ENCODE assay signal across 26 cellular contexts in the genomic region with DNA sequence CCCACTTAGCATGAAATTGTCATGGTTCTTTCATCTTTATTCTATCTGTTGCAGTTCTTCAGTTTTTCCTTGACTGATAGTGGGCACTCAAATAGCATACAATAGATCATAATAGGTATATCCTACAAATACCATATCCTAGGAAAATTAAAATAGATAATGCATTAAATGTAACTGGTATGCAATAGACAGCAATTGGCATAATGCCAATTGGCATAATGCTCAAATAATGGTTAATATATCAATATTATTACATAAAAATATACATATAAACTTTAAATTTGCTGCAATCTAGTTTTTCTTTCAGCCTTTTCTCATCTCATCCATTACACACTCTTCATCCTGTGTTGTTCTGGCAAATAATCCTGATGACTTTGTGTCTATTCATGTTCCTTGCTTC.
"Had no signal": no experiment of that assay in that cellular context is flagged by ENCODE, and none has a peak within 500 bp of the region (broad histone marks: within the 10 kb centered on the region; RNA-seq: fewer than 3 reads in every experiment).

No MANE protein-coding gene starts in this region.

- FAIRE-seq: urothelium cell line had no signal

- H3K4me1 ChIP-seq: stomach, suprapubic skin, testis, thyroid gland, tibial artery, transverse colon, upper lobe of left lung, upper lobe of right lung, uterus, vagina had no signal

- ATAC-seq: stimulated activated effector memory CD8-positive, alpha-beta T cell treated with anti-CD3 and anti-CD28 coated beads, Interleukin-12 subunit alpha, Interleukin-12 subunit beta, amount 100 ng/mL, for 72 hours; stimulated activated memory B cell treated with anti-CD40 and anti-IgM and Interleukin-4, amounts not matched to agents 10 μg/mL and 1 μg/mL and 100 μg/mL, for 72 hours; stimulated activated naive B cell treated with anti-CD40 and anti-IgM and Interleukin-4, amounts not matched to agents 10 μg/mL and 1 μg/mL and 100 μg/mL, for 72 hours; stimulated activated naive CD8-positive, alpha-beta T cell treated with anti-CD3 and anti-CD28 coated beads, Interleukin-15, amount 100 ng/mL, for 72 hours; stimulated activated naive CD8-positive, alpha-beta T cell treated with anti-CD3 and anti-CD28 coated beads, Interleukin-15, Interleukin-2, amounts not matched to agents 100 U/mL and 50 U/mL, for 24 hours; upper lobe of right lung had no signal

- H3K27ac ChIP-seq: stomach, suprapubic skin, testis, thoracic aorta, thyroid gland, tibial artery, transverse colon, upper lobe of left lung, upper lobe of right lung, uterus, vagina had no signal

- H3K36me3 ChIP-seq: stomach, suprapubic skin, thoracic aorta, thyroid gland, tibial artery, transverse colon, upper lobe of left lung, upper lobe of right lung, uterus, vagina had no signal

- DNase-seq: stimulated activated CD4-positive, alpha-beta T cell treated with anti-CD3 and anti-CD28 coated beads, Interleukin-2, amount 100 ng/mL, for 48 hours; stimulated activated CD4-positive, alpha-beta T cell treated with anti-CD3 and anti-CD28 coated beads, Interleukin-4, amount 100 ng/mL, for 1 hour; stimulated activated CD4-positive, alpha-beta T cell treated with anti-CD3 and anti-CD28 coated beads, Interleukin-4, amount 100 ng/mL, for 24 hours; stimulated activated CD4-positive, alpha-beta T cell treated with anti-CD3 and anti-CD28 coated beads, Interleukin-4, amount 100 ng/mL, for 4 hours; stimulated activated CD8-positive, alpha-beta memory T cell treated with anti-CD3 and anti-CD28 coated beads, Interleukin-4, amount 100 ng/mL, for 48 hours; stimulated activated naive B cell treated with anti-CD40 and anti-IgM and Interleukin-4, amounts not matched to agents 10 μg/mL and 1 μg/mL and 100 μg/mL, for 72 hours; stimulated activated naive CD4-positive, alpha-beta T cell; stimulated activated naive CD4-positive, alpha-beta T cell treated with Interleukin-2 at 50 U/mL for 16 hours; stimulated activated naive CD8-positive, alpha-beta T cell treated with anti-CD3 and anti-CD28 coated beads, Interleukin-15, amount 100 ng/mL, for 72 hours; stimulated activated naive CD8-positive, alpha-beta T cell treated with anti-CD3 and anti-CD28 coated beads, Interleukin-15, Interleukin-2, amounts not matched to agents 100 U/mL and 50 U/mL, for 24 hours; stomach; substantia nigra; testis; thyroid gland; tibial artery; transverse colon; trophoblast cell; upper lobe of right lung; uterus had no signal

- H3K9me3 ChIP-seq: stomach, suprapubic skin, testis, thoracic aorta, thyroid gland, tibial artery, transverse colon, upper lobe of left lung, upper lobe of right lung, uterus, vagina had no signal

- H3K27me3 ChIP-seq: stomach, suprapubic skin, testis, thyroid gland, tibial artery, transverse colon, upper lobe of left lung, upper lobe of right lung, uterus, vagina had no signal

- H3K4me3 ChIP-seq: stomach, suprapubic skin, testis, thoracic aorta, thyroid gland, tibial artery, transverse colon, upper lobe of left lung, upper lobe of right lung, uterus, vagina had no signal
